ENCODE assay signal across 1 cellular context in genomic region chr18:7567487-7568425, GRCh38.
TF ChIP-seq lines count a peak whose summit lies in the region.

No MANE protein-coding gene starts in this region.

TF ChIP-seq in HepG2, 621 proteins besides CTCF, POLR2A, EP300 and RAD21 (continued from another document and continues in another):
- TF ChIP-seq ZNF264 (CRISPR knock-in tag; IDR thresholded peaks at IDR 0.05) (no peak), SOX13 (IDR thresholded peaks at IDR 0.05) (no peak), SOX13 (CRISPR knock-in tag; conservative IDR thresholded peaks at IDR 0.05 in 1 of 2, IDR thresholded peaks at IDR 0.05 in 1 of 2) (0 out of 4 replicates have a peak, but pooled peaks of 1 of the 2 experiments have one; percentile 6), MLX (CRISPR knock-in tag; IDR thresholded peaks at IDR 0.05) (no peak), NFATC3 (CRISPR knock-in tag; IDR thresholded peaks at IDR 0.05) (no peak), SMYD3 (CRISPR knock-in tag; IDR thresholded peaks at IDR 0.05) (no peak), AHR (CRISPR knock-in tag; IDR thresholded peaks at IDR 0.05) (0 out of 2 replicates have a peak, but pooled peaks have one; percentile 37), REST (IDR thresholded peaks at IDR 0.05; ENCODE audit: borderline replicate concordance in 1 of 2, low read depth in 1 of 2, low read length in 2 of 2) (no peak), PHF20 (CRISPR knock-in tag; IDR thresholded peaks at IDR 0.05) (no peak), AGO2 (optimal IDR thresholded peaks at IDR 0.05; ENCODE audit: low read depth, low read length) (no peak), AKAP8 (CRISPR knock-in tag; IDR thresholded peaks at IDR 0.05) (no peak), ZNF790 (CRISPR knock-in tag; IDR thresholded peaks at IDR 0.05; ENCODE audit: borderline replicate concordance) (0 out of 2 replicates have a peak, but pooled peaks have one; percentile 12), NRL (CRISPR knock-in tag; IDR thresholded peaks at IDR 0.05; ENCODE audit: borderline replicate concordance) (no peak), ZFX (CRISPR knock-in tag; IDR thresholded peaks at IDR 0.05; ENCODE audit: low read depth) (peak; percentile 52; the same call in 1 of the 2 replicates), KAT7 (CRISPR knock-in tag; IDR thresholded peaks at IDR 0.05; ENCODE audit: borderline replicate concordance) (no peak; the same call in 1 of the 2 replicates), SKI (IDR thresholded peaks at IDR 0.05; ENCODE audit: partially characterized antibody) (peak; percentile 13), ZNF101 (CRISPR knock-in tag; IDR thresholded peaks at IDR 0.05; ENCODE audit: borderline replicate concordance, low read depth) (no peak), ZBTB26 (CRISPR knock-in tag; IDR thresholded peaks at IDR 0.05; ENCODE audit: borderline replicate concordance) (0 out of 2 replicates have a peak, but pooled peaks have one; percentile 27), ZNF777 (CRISPR knock-in tag; IDR thresholded peaks at IDR 0.05) (peak; percentile 84), TBX2 (CRISPR knock-in tag; IDR thresholded peaks at IDR 0.05; ENCODE audit: borderline replicate concordance) (peak; percentile 14; the same call in 1 of the 2 replicates), ZNF7 (CRISPR knock-in tag; IDR thresholded peaks at IDR 0.05) (no peak), ZNF780A (CRISPR knock-in tag; IDR thresholded peaks at IDR 0.05) (no peak), ZNF567 (CRISPR knock-in tag; IDR thresholded peaks at IDR 0.05; ENCODE audit: borderline replicate concordance) (no peak), SNAPC4 (CRISPR knock-in tag; IDR thresholded peaks at IDR 0.05) (no peak), ZNF746 (CRISPR knock-in tag; IDR thresholded peaks at IDR 0.05) (no peak), ZNF83 (CRISPR knock-in tag; IDR thresholded peaks at IDR 0.05; ENCODE audit: borderline replicate concordance) (no peak), ZNF589 (CRISPR knock-in tag; conservative IDR thresholded peaks at IDR 0.05) (no peak), PAWR (CRISPR knock-in tag; IDR thresholded peaks at IDR 0.05; ENCODE audit: borderline replicate concordance) (no peak), ZBTB34 (CRISPR knock-in tag; IDR thresholded peaks at IDR 0.05) (no peak), ZNF775 (CRISPR knock-in tag; IDR thresholded peaks at IDR 0.05; ENCODE audit: borderline replicate concordance) (no peak), ZNF720 (CRISPR knock-in tag; IDR thresholded peaks at IDR 0.05) (no peak)
- TF ChIP-seq, protein P1, sequence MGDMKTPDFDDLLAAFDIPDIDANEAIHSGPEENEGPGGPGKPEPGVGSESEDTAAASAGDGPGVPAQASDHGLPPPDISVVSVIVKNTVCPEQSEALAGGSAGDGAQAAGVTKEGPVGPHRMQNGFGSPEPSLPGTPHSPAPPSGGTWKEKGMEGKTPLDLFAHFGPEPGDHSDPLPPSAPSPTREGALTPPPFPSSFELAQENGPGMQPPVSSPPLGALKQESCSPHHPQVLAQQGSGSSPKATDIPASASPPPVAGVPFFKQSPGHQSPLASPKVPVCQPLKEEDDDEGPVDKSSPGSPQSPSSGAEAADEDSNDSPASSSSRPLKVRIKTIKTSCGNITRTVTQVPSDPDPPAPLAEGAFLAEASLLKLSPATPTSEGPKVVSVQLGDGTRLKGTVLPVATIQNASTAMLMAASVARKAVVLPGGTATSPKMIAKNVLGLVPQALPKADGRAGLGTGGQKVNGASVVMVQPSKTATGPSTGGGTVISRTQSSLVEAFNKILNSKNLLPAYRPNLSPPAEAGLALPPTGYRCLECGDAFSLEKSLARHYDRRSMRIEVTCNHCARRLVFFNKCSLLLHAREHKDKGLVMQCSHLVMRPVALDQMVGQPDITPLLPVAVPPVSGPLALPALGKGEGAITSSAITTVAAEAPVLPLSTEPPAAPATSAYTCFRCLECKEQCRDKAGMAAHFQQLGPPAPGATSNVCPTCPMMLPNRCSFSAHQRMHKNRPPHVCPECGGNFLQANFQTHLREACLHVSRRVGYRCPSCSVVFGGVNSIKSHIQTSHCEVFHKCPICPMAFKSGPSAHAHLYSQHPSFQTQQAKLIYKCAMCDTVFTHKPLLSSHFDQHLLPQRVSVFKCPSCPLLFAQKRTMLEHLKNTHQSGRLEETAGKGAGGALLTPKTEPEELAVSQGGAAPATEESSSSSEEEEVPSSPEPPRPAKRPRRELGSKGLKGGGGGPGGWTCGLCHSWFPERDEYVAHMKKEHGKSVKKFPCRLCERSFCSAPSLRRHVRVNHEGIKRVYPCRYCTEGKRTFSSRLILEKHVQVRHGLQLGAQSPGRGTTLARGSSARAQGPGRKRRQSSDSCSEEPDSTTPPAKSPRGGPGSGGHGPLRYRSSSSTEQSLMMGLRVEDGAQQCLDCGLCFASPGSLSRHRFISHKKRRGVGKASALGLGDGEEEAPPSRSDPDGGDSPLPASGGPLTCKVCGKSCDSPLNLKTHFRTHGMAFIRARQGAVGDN (CRISPR knock-in tag; IDR thresholded peaks at IDR 0.05): peak; percentile 1; the same call in 1 of the 2 replicates
- TF ChIP-seq, protein P2, sequence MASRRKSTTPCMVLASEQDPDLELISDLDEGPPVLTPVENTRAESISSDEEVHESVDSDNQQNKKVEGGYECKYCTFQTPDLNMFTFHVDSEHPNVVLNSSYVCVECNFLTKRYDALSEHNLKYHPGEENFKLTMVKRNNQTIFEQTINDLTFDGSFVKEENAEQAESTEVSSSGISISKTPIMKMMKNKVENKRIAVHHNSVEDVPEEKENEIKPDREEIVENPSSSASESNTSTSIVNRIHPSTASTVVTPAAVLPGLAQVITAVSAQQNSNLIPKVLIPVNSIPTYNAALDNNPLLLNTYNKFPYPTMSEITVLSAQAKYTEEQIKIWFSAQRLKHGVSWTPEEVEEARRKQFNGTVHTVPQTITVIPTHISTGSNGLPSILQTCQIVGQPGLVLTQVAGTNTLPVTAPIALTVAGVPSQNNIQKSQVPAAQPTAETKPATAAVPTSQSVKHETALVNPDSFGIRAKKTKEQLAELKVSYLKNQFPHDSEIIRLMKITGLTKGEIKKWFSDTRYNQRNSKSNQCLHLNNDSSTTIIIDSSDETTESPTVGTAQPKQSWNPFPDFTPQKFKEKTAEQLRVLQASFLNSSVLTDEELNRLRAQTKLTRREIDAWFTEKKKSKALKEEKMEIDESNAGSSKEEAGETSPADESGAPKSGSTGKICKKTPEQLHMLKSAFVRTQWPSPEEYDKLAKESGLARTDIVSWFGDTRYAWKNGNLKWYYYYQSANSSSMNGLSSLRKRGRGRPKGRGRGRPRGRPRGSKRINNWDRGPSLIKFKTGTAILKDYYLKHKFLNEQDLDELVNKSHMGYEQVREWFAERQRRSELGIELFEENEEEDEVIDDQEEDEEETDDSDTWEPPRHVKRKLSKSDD (CRISPR knock-in tag; IDR thresholded peaks at IDR 0.05; ENCODE audit: low read depth): no peak
- TF ChIP-seq, protein P3, sequence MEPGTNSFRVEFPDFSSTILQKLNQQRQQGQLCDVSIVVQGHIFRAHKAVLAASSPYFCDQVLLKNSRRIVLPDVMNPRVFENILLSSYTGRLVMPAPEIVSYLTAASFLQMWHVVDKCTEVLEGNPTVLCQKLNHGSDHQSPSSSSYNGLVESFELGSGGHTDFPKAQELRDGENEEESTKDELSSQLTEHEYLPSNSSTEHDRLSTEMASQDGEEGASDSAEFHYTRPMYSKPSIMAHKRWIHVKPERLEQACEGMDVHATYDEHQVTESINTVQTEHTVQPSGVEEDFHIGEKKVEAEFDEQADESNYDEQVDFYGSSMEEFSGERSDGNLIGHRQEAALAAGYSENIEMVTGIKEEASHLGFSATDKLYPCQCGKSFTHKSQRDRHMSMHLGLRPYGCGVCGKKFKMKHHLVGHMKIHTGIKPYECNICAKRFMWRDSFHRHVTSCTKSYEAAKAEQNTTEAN (CRISPR knock-in tag; conservative IDR thresholded peaks at IDR 0.05): no peak; the same call in 1 of the 2 replicates
- TF ChIP-seq, protein P4, sequence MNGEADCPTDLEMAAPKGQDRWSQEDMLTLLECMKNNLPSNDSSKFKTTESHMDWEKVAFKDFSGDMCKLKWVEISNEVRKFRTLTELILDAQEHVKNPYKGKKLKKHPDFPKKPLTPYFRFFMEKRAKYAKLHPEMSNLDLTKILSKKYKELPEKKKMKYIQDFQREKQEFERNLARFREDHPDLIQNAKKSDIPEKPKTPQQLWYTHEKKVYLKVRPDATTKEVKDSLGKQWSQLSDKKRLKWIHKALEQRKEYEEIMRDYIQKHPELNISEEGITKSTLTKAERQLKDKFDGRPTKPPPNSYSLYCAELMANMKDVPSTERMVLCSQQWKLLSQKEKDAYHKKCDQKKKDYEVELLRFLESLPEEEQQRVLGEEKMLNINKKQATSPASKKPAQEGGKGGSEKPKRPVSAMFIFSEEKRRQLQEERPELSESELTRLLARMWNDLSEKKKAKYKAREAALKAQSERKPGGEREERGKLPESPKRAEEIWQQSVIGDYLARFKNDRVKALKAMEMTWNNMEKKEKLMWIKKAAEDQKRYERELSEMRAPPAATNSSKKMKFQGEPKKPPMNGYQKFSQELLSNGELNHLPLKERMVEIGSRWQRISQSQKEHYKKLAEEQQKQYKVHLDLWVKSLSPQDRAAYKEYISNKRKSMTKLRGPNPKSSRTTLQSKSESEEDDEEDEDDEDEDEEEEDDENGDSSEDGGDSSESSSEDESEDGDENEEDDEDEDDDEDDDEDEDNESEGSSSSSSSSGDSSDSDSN (CRISPR knock-in tag; IDR thresholded peaks at IDR 0.05): peak; percentile 86; the same call in 1 of the 2 replicates
